Comparison of ENCODE assay signal across 8 cellular contexts in genomic region chr17:46180185-46180894, GRCh38. TPM values are rescaled to one million over a fixed set of nuclear protein-coding genes. Genes with fewer than 3 reads are reported as not detected.
A peak's percentile ranks its signal among the peaks of the same experiment; 100 is the strongest.
DNase-seq lines count a peak whose midpoint lies in the region; ATAC-seq and TF ChIP-seq lines count a peak whose summit lies in the region.
"Not testable (repeated sequence)": the region's sequence is repeated elsewhere in the genome, so short reads cannot be mapped to it uniquely, and the experiment has no call there.

No MANE protein-coding gene starts in this region.

- not testable (repeated sequence) for H3K9me3 ChIP-seq in BLaER1; HUES6 (ENCODE audit: control insufficient read depth, insufficient read depth, low read depth, low read length); SJCRH30 (replicated peaks); naive thymus-derived CD4-positive, alpha-beta T cell (ENCODE audit: control insufficient read depth in 2 of 3, low read length in 3 of 3); trophoblast cell (ENCODE audit: insufficient read depth, low read depth, low read length)

- not testable (repeated sequence) for H4K91ac ChIP-seq in trophoblast cell (ENCODE audit: low read depth, low read length)

- not testable (repeated sequence) for H3K27me3 Mint-ChIP-seq in activated naive CD8-positive, alpha-beta T cell; endothelial cell (ENCODE audit: unreplicated experiment); naive thymus-derived CD4-positive, alpha-beta T cell

- H3K79me2 ChIP-seq in trophoblast cell (ENCODE audit: control insufficient read depth, insufficient read depth, low read length, poor library complexity), result peaks cover 49% of the 10 kb centered on the region

- not testable (repeated sequence) for H3K4me3 Mint-ChIP-seq in activated naive CD8-positive, alpha-beta T cell; endothelial cell (ENCODE audit: unreplicated experiment)
- peak overlapping the region in 8 of 10 donors; percentile 13 to 98 (median 52) for H3K4me3 Mint-ChIP-seq in naive thymus-derived CD4-positive, alpha-beta T cell

- not testable (repeated sequence) for TF ChIP-seq CTCF in endothelial cell (IDR thresholded peaks at IDR 0.05; ENCODE audit: unreplicated experiment)

- H3K14ac ChIP-seq in trophoblast cell (ENCODE audit: low read length), result not testable (repeated sequence)

- H4K8ac ChIP-seq in trophoblast cell (ENCODE audit: low read depth, low read length), result not testable (repeated sequence)

- H2BK5ac ChIP-seq in trophoblast cell (ENCODE audit: low read depth, low read length, poor library complexity), result not testable (repeated sequence)

- H3K79me1 ChIP-seq in trophoblast cell (ENCODE audit: low read length), result not testable (repeated sequence)

- WGBS in trophoblast cell (ENCODE audit: extremely low coverage, insufficient coverage, insufficient read length), result no CpG with 5 or more reads among the region's 16 CpGs

- intact Hi-C loops in naive thymus-derived CD4-positive, alpha-beta T cell (cut with micrococcal nuclease), result loop anchor here in 1 of 2 donors (5.0 kb wide), 1 partner anchor 38 kb away; no protein-coding TSS in a partner anchor

- peaks cover 20% of the 10 kb centered on the region; the same call in 1 of the 2 replicates for H3K36me3 ChIP-seq in BLaER1
- H3K36me3 ChIP-seq in HUES6 (ENCODE audit: control insufficient read depth, insufficient read depth, low read length); SJCRH30; naive thymus-derived CD4-positive, alpha-beta T cell (ENCODE audit: control insufficient read depth in 2 of 3, insufficient read depth in 3 of 3, low read length in 3 of 3); trophoblast cell (ENCODE audit: control insufficient read depth in 1 of 2, insufficient read depth in 2 of 2, low read length in 2 of 2): not testable (repeated sequence)

- H3K23ac ChIP-seq in trophoblast cell (ENCODE audit: low read length), result not testable (repeated sequence)

- ATAC-seq in naive thymus-derived CD4-positive, alpha-beta T cell, result not testable (repeated sequence)

- not testable (repeated sequence) for H2BK12ac ChIP-seq in trophoblast cell (ENCODE audit: low read length)

- 0 out of 2 replicates have a peak overlapping the region, but pooled peaks have one; percentile 10 for H3K4me2 ChIP-seq in BLaER1
- not testable (repeated sequence) for H3K4me2 ChIP-seq in trophoblast cell (ENCODE audit: low read length)

- H3K27ac ChIP-seq in BLaER1; SJCRH30; naive thymus-derived CD4-positive, alpha-beta T cell (ENCODE audit: low read depth, low read length); trophoblast cell (ENCODE audit: low read depth, low read length): not testable (repeated sequence)
- peak overlapping the region; percentile 35; the same call in 1 of the 2 replicates for H3K27ac ChIP-seq in HUES6 (ENCODE audit: low read depth, low read length)

- DNase-seq in DMS53 (lab: John Stamatoyannopoulos, UW) (peak; percentile 31), SJCRH30 (peak; percentile 15 to 46)
- not testable (repeated sequence) for DNase-seq in endothelial cell (ENCODE audit: low spot score); naive thymus-derived CD4-positive, alpha-beta T cell; trophoblast cell

- not testable (repeated sequence) for H3K27me3 ChIP-seq in BLaER1; HUES6 (ENCODE audit: control insufficient read depth, insufficient read depth, low read length); SJCRH30; naive thymus-derived CD4-positive, alpha-beta T cell (ENCODE audit: control insufficient read depth in 2 of 2, insufficient read depth in 2 of 2, low read length in 2 of 2); trophoblast cell (ENCODE audit: insufficient read depth, low read length)

- peak overlapping the region; percentile 93 for H3K4ac ChIP-seq in trophoblast cell (ENCODE audit: low read depth, low read length)

- H3K27ac Mint-ChIP-seq in activated naive CD8-positive, alpha-beta T cell, result peak overlapping the region; percentile 17
- H3K27ac Mint-ChIP-seq in endothelial cell (ENCODE audit: unreplicated experiment), result peak overlapping the region; percentile 99
- H3K27ac Mint-ChIP-seq in naive thymus-derived CD4-positive, alpha-beta T cell, result peak overlapping the region in 5 of 9 donors; percentile 1 to 77 (median 53)

- not testable (repeated sequence) for H2AFZ ChIP-seq in trophoblast cell (ENCODE audit: insufficient read depth, low read length, poor library complexity)

- H3K36me3 Mint-ChIP-seq in activated naive CD8-positive, alpha-beta T cell, result peaks cover 10% of the 10 kb centered on the region
- not testable (repeated sequence) for H3K36me3 Mint-ChIP-seq in endothelial cell (ENCODE audit: low read depth, unreplicated experiment)
- peaks cover 0 to 24% (median 6%) of the 10 kb centered on the region in 5 donors for H3K36me3 Mint-ChIP-seq in naive thymus-derived CD4-positive, alpha-beta T cell

- CTCF ChIA-PET in naive thymus-derived CD4-positive, alpha-beta T cell (lab: Charles Lee), result interaction anchor here (0.6 to 1.3 kb wide), 4 partner anchors 8 to 1496 kb away, joined by 4 to 6 read pairs (median 4); no protein-coding TSS in a partner anchor

- peaks cover 93% of the 10 kb centered on the region for H3K4me1 Mint-ChIP-seq in activated naive CD8-positive, alpha-beta T cell (ENCODE audit: low read depth)
- H3K4me1 Mint-ChIP-seq in endothelial cell (ENCODE audit: unreplicated experiment), result peaks cover 77% of the 10 kb centered on the region
- H3K4me1 Mint-ChIP-seq in naive thymus-derived CD4-positive, alpha-beta T cell, result peaks cover 77 to 100% (median 96%) of the 10 kb centered on the region in 7 donors

- POLR2A ChIA-PET in naive thymus-derived CD4-positive, alpha-beta T cell (lab: Charles Lee), result interaction anchor here (0.6 to 1.6 kb wide), 4 partner anchors 14 to 135 kb away, joined by 3 to 5 read pairs (median 4); no protein-coding TSS in a partner anchor

- H3K9ac ChIP-seq in BLaER1; HUES6 (ENCODE audit: low read length); trophoblast cell (ENCODE audit: low read length): not testable (repeated sequence)

- not testable (repeated sequence) for H2AK5ac ChIP-seq in trophoblast cell (ENCODE audit: low read length)

- H3K9me3 Mint-ChIP-seq in activated naive CD8-positive, alpha-beta T cell (ENCODE audit: low read depth); endothelial cell (ENCODE audit: unreplicated experiment); naive thymus-derived CD4-positive, alpha-beta T cell: not testable (repeated sequence)

- H4K20me1 ChIP-seq in BLaER1, result peaks cover 100% of the 10 kb centered on the region

- H3K4me3 ChIP-seq in BLaER1; HUES6 (ENCODE audit: low read depth, low read length); SJCRH30; naive thymus-derived CD4-positive, alpha-beta T cell (ENCODE audit: low read length); trophoblast cell (ENCODE audit: low read depth, low read length): not testable (repeated sequence)

- H3K4me1 ChIP-seq in BLaER1, result peaks cover 59% of the 10 kb centered on the region
- peaks cover 73% of the 10 kb centered on the region for H3K4me1 ChIP-seq in HUES6 (ENCODE audit: control insufficient read depth, insufficient read depth, low read length)
- not testable (repeated sequence) for H3K4me1 ChIP-seq in SJCRH30
- peaks cover 73 to 86% of the 10 kb centered on the region in 2 donors for H3K4me1 ChIP-seq in naive thymus-derived CD4-positive, alpha-beta T cell (ENCODE audit: control insufficient read depth in 2 of 2, insufficient read depth in 2 of 2, low read length in 2 of 2)
- peaks cover 11 to 16% of the 10 kb centered on the region in 2 experiments for H3K4me1 ChIP-seq in trophoblast cell (ENCODE audit: control insufficient read depth in 1 of 2, insufficient read depth in 2 of 2, low read length in 2 of 2)

- H3K18ac ChIP-seq in trophoblast cell (ENCODE audit: low read length), result not testable (repeated sequence)

- not testable (repeated sequence) for H2BK120ac ChIP-seq in trophoblast cell (ENCODE audit: insufficient read depth, low read length, poor library complexity)

- not testable (repeated sequence) for H4K12ac ChIP-seq in trophoblast cell (ENCODE audit: low read depth, low read length)

RNA-seq across cellular contexts. Expression of gene KANSL1, which starts 12.9 kb away (rescaled TPM):
- total RNA-seq in SJCRH30 (2014; rRNA removed; shearing (Covaris generic)), result 73.3 and 79.0 TPM in 2 replicates
- 154 TPM for total RNA-seq in endothelial cell (ENCODE audit: unreplicated experiment)
- 100 to 1,000 TPM; 121 to 230 (median 202) TPM for total RNA-seq in naive thymus-derived CD4-positive, alpha-beta T cell
- 10 to 100 TPM; 17.4 to 24.0 TPM for polyA plus RNA-seq in naive thymus-derived CD4-positive, alpha-beta T cell
- 34.1 and 34.6 TPM in 2 replicates for polyA plus RNA-seq in trophoblast cell (2013)

Comparison
In these comparisons a context has a peak if more than half of its experiments do, and no peak if none do; other contexts are left out.
1. H3K27ac Mint-ChIP-seq: peak in every context shown above with its lines; median percentile 99 in endothelial cell; 53 in naive thymus-derived CD4-positive, alpha-beta T cell; 17 in activated naive CD8-positive, alpha-beta T cell.